ENCODE assay signal across 14 cellular contexts in genomic region chr1:218525451-218526197, GRCh38.
"Had no signal": no experiment of that assay in that cellular context is flagged by ENCODE, and none has a peak within 500 bp of the region (broad histone marks: within the 10 kb centered on the region; RNA-seq: fewer than 3 reads in every experiment).

No MANE protein-coding gene starts in this region.

- H3K9me3 Mint-ChIP-seq: activated naive CD8-positive, alpha-beta T cell treated with anti-CD3 and anti-CD28 coated beads, Interleukin-2, amount 50 U/mL, for 24 hours; stimulated activated naive CD8-positive, alpha-beta T cell treated with anti-CD3 and anti-CD28 coated beads, Interleukin-15, Interleukin-2, amounts not matched to agents 100 ng/mL and 50 ng/mL, for 24 hours; T-cell had no signal

- DNase-seq: activated CD4-positive, alpha-beta T cell treated with anti-CD3 and anti-CD28 coated beads for 48 hours; activated CD8-positive, alpha-beta memory T cell treated with anti-CD3 and anti-CD28 coated beads, Interleukin-2, amount 50 U/mL, for 48 hours; activated CD8-positive, alpha-beta T cell treated with anti-CD3 and anti-CD28 coated beads, Interleukin-2, amount 10 ng/mL, durations not matched to agents 7 days and 5 days; activated naive CD8-positive, alpha-beta T cell treated with anti-CD3 and anti-CD28 coated beads, Interleukin-2, amount 50 U/mL, for 24 hours; caudate nucleus; colonic mucosa; effector CD4-positive, alpha-beta T cell; naive thymus-derived CD4-positive, alpha-beta T cell; psoas muscle; stimulated activated CD4-positive, alpha-beta T cell treated with anti-CD3 and anti-CD28 coated beads, Interleukin-2, amount 100 ng/mL, for 48 hours; stimulated activated CD8-positive, alpha-beta memory T cell treated with anti-CD3 and anti-CD28 coated beads, Interleukin-4, amount 100 ng/mL, for 48 hours; T-cell; T1000 had no signal

- H3K27ac Mint-ChIP-seq: activated CD8-positive, alpha-beta T cell treated with anti-CD3 and anti-CD28 coated beads, Interleukin-2, amount 10 ng/mL, durations not matched to agents 7 days and 5 days; activated naive CD8-positive, alpha-beta T cell treated with anti-CD3 and anti-CD28 coated beads, Interleukin-2, amount 50 U/mL, for 24 hours; naive thymus-derived CD4-positive, alpha-beta T cell; stimulated activated naive CD8-positive, alpha-beta T cell treated with anti-CD3 and anti-CD28 coated beads, Interleukin-15, Interleukin-2, amounts not matched to agents 100 ng/mL and 50 ng/mL, for 24 hours; T-cell had no signal

- H3K36me3 Mint-ChIP-seq: naive thymus-derived CD4-positive, alpha-beta T cell; T-cell had no signal

- H3K4me1 Mint-ChIP-seq: activated naive CD8-positive, alpha-beta T cell treated with anti-CD3 and anti-CD28 coated beads, Interleukin-2, amount 50 U/mL, for 24 hours; naive thymus-derived CD4-positive, alpha-beta T cell; T-cell had no signal

- H3K4me3 Mint-ChIP-seq: activated CD8-positive, alpha-beta T cell treated with anti-CD3 and anti-CD28 coated beads, Interleukin-2, amount 10 ng/mL, durations not matched to agents 7 days and 5 days; activated naive CD8-positive, alpha-beta T cell treated with anti-CD3 and anti-CD28 coated beads, Interleukin-2, amount 50 U/mL, for 24 hours; naive thymus-derived CD4-positive, alpha-beta T cell; stimulated activated naive CD8-positive, alpha-beta T cell treated with anti-CD3 and anti-CD28 coated beads, Interleukin-15, Interleukin-2, amounts not matched to agents 100 ng/mL and 50 ng/mL, for 24 hours; T-cell had no signal
